ENCODE assay signal across 23 cellular contexts in genomic region chr5:36978196-36978595, GRCh38.
DNase-seq lines count a peak whose midpoint lies in the region; ATAC-seq, FAIRE-seq and TF ChIP-seq lines count a peak whose summit lies in the region.
"Had no signal": no experiment of that assay in that cellular context is flagged by ENCODE, and none has a peak within 500 bp of the region (broad histone marks: within the 10 kb centered on the region; RNA-seq: fewer than 3 reads in every experiment).

No MANE protein-coding gene starts in this region.

- no peak overlapping the region for H2AFZ ChIP-seq in mammary epithelial cell (ENCODE audit: low read depth, low read length)
- H2AFZ ChIP-seq in K562 (ENCODE audit: low read depth, low read length): no peak overlapping the region
- H2AFZ ChIP-seq in smooth muscle cell (ENCODE audit: low read depth): no peak overlapping the region

- no peaks in the 10 kb centered on the region for H3F3A ChIP-seq in smooth muscle cell (ENCODE audit: low read depth)

- H3K27ac ChIP-seq in mammary epithelial cell (ENCODE audit: insufficient read depth, low read depth, low read length): no peak overlapping the region
- H3K27ac ChIP-seq in breast epithelium: no peak overlapping the region
- H3K27ac ChIP-seq in HEK293 (ENCODE audit: extremely low read depth, low read depth, low read length): no peak overlapping the region
- no peak overlapping the region for H3K27ac ChIP-seq in K562 (ENCODE audit: extremely low read depth, low read depth, low read length)
- H3K27ac ChIP-seq in smooth muscle cell (ENCODE audit: low read depth): no peak overlapping the region

- BruUV-seq in mammary epithelial cell (replicated peaks; lab: Mats Ljungman, UMichigan) (no TSS peak), K562 (replicated peaks; lab: Mats Ljungman, UMichigan) (no TSS peak)

- FAIRE-seq in K562 (lab: Jason Lieb, UNC): no peak
- FAIRE-seq: A204.1, GM12878, GM19239, H1, HTR-8/SVneo had no signal

- no peak overlapping the region for H3K27ac Mint-ChIP-seq in activated T-helper 1 cell treated with anti-CD3 and anti-CD28 coated beads, Interleukin-12 subunit alpha, Interleukin-12 subunit beta, Interleukin-2, Interleukin-4 antibody, amounts not matched to agents 30 ng/mL and 10 ng/mL and 1 ng/mL, durations not matched to agents 14 hours and 24 hours and 36 hours

- TF ChIP-seq POLR2A in breast epithelium (IDR thresholded peaks at IDR 0.05) (no peak), K562 (conservative IDR thresholded peaks at IDR 0.05) (no peak)

- dilution Hi-C loops in mammary epithelial cell (cut with HindIII; ENCODE audit: low sequenced_read_pairs): no loop called here

- H3K4me2 ChIP-seq in mammary epithelial cell (ENCODE audit: insufficient read depth, low read depth, low read length) (no peak overlapping the region), K562 (ENCODE audit: insufficient read depth, low read length) (no peak overlapping the region), smooth muscle cell (no peak overlapping the region)

- H3K36me3 ChIP-seq in mammary epithelial cell (ENCODE audit: insufficient read depth, low read length) (peaks cover 14% of the 10 kb centered on the region), breast epithelium (peaks cover 12% of the 10 kb centered on the region), HEK293 (ENCODE audit: control insufficient read depth in 2 of 2, insufficient read depth in 1 of 2, low read length in 2 of 2) (peaks cover 19 to 42% of the 10 kb centered on the region in 2 experiments), K562 (ENCODE audit: control insufficient read depth, insufficient read depth, low read length) (peaks cover 37% of the 10 kb centered on the region), smooth muscle cell (ENCODE audit: low read depth) (peaks cover 36% of the 10 kb centered on the region)

- CTCF ChIA-PET in mammary epithelial cell (lab: Charles Lee; ENCODE audit: low non-redundant PET): no interaction called here
- CTCF ChIA-PET in HEK293 (lab: Yijun Ruan, JAX): no interaction called here
- CTCF ChIA-PET in K562 (lab: Yijun Ruan, JAX; ENCODE audit: low intra/inter-chr PET ratio): no interaction called here

- H3K36me3 Mint-ChIP-seq in activated T-helper 1 cell treated with anti-CD3 and anti-CD28 coated beads, Interleukin-12 subunit alpha, Interleukin-12 subunit beta, Interleukin-2, Interleukin-4 antibody, amounts not matched to agents 30 ng/mL and 10 ng/mL and 1 ng/mL, durations not matched to agents 14 hours and 24 hours and 36 hours (ENCODE audit: low read depth): peaks cover 35% of the 10 kb centered on the region

- POLR2A ChIA-PET in HEK293 (lab: Yijun Ruan, JAX): no interaction called here
- POLR2A ChIA-PET in K562 (lab: Yijun Ruan, JAX): no interaction called here

- in situ Hi-C loops in mammary epithelial cell (cut with MboI; ENCODE audit: low sequenced_read_pairs in 2 of 2) (no loop called here), K562 (cut with MboI) (no loop called here)

- no peak for TF ChIP-seq RAD21 in K562 (CRISPR knock-in tag; conservative IDR thresholded peaks at IDR 0.05 in 1 of 2, IDR thresholded peaks at IDR 0.05 in 1 of 2)

- no peaks in the 10 kb centered on the region for H3K9me1 ChIP-seq in K562 (ENCODE audit: control insufficient read depth, insufficient read depth, low read length)

- H3K4me1 Mint-ChIP-seq in activated T-helper 1 cell treated with anti-CD3 and anti-CD28 coated beads, Interleukin-12 subunit alpha, Interleukin-12 subunit beta, Interleukin-2, Interleukin-4 antibody, amounts not matched to agents 30 ng/mL and 10 ng/mL and 1 ng/mL, durations not matched to agents 14 hours and 24 hours and 36 hours (ENCODE audit: low read depth): peaks cover 7% of the 10 kb centered on the region

- H3K9me3 ChIP-seq in mammary epithelial cell (replicated peaks; ENCODE audit: insufficient read depth, low read length) (no peaks in the 10 kb centered on the region), breast epithelium (peaks cover 0 to 8% of the 10 kb centered on the region in 2 donors), HEK293 (ENCODE audit: control insufficient read depth, insufficient read depth, low read depth, low read length) (no peaks in the 10 kb centered on the region), K562 (replicated peaks; ENCODE audit: control insufficient read depth, insufficient read depth, low read depth, low read length) (no peaks in the 10 kb centered on the region; the same call in 1 of the 2 replicates), smooth muscle cell (replicated peaks; ENCODE audit: low read depth) (no peaks in the 10 kb centered on the region)
- H3K9me3 ChIP-seq: BE2C, HAP-1 had no signal

- H3K79me2 ChIP-seq in mammary epithelial cell (ENCODE audit: insufficient read depth, low read length) (peaks cover 50% of the 10 kb centered on the region), K562 (ENCODE audit: control insufficient read depth, insufficient read depth, low read length) (peaks cover 61% of the 10 kb centered on the region), smooth muscle cell (ENCODE audit: low read depth) (peaks cover 64% of the 10 kb centered on the region)

- H3K4me3 ChIP-seq in mammary epithelial cell (replicated peaks in 1 of 3; ENCODE audit: insufficient read depth in 1 of 3, low read depth in 2 of 3, low read length in 3 of 3): no peak overlapping the region
- no peak overlapping the region for H3K4me3 ChIP-seq in breast epithelium
- no peak overlapping the region for H3K4me3 ChIP-seq in HEK293 (ENCODE audit: low read depth, low read length)
- no peak overlapping the region for H3K4me3 ChIP-seq in K562
- no peak overlapping the region for H3K4me3 ChIP-seq in smooth muscle cell
- H3K4me3 ChIP-seq: GM12878, HAP-1 had no signal

- TF ChIP-seq CTCF in mammary epithelial cell (conservative IDR thresholded peaks at IDR 0.05 in 1 of 2, IDR thresholded peaks at IDR 0.05 in 1 of 2; ENCODE audit: extremely low read depth in 1 of 2, insufficient read depth in 1 of 2, low read depth in 1 of 2, low read length in 2 of 2) (no peak), breast epithelium (IDR thresholded peaks at IDR 0.05) (no peak), HEK293 (tag by site-specific recombination; IDR thresholded peaks at IDR 0.05) (no peak), K562 (IDR thresholded peaks at IDR 0.05 in 2 of 3, conservative IDR thresholded peaks at IDR 0.05 in 1 of 3; ENCODE audit: insufficient read depth in 2 of 3, low read depth in 1 of 3, low read length in 3 of 3) (no peak), smooth muscle cell (IDR thresholded peaks at IDR 0.05; ENCODE audit: borderline replicate concordance, insufficient read depth, poor library complexity, severe bottlenecking) (no peak)

- DNase-seq in mammary epithelial cell: peak; percentile 1
- no peak for DNase-seq in breast epithelium (ENCODE audit: low spot score in 2 of 2)
- DNase-seq in K562 (ENCODE audit: extremely low read depth in 1 of 4, low spot score in 3 of 4): no peak
- DNase-seq in activated T-helper 1 cell treated with anti-CD3 and anti-CD28 coated beads, Interleukin-12 subunit alpha, Interleukin-12 subunit beta, Interleukin-2, Interleukin-4 antibody, amounts not matched to agents 30 ng/mL and 10 ng/mL and 1 ng/mL, durations not matched to agents 14 hours and 24 hours and 36 hours (ENCODE audit: low spot score): no peak
- DNase-seq in smooth muscle cell (lab: John Stamatoyannopoulos, UW; ENCODE audit: unreplicated experiment): no peak
- DNase-seq: ACHN; BE2C; C1 segment of cervical spinal cord; CD4-positive, CD25-positive, alpha-beta regulatory T cell; CD8-positive, alpha-beta memory T cell; COR-L47; DMS 273 treated with DMSO at 0.1 percent for 48 hours; DMS53; DND-41; EL; IMR-90 had no signal

- H3K27me3 ChIP-seq in mammary epithelial cell (ENCODE audit: insufficient read depth, low read length) (no peaks in the 10 kb centered on the region), breast epithelium (no peaks in the 10 kb centered on the region), K562 (ENCODE audit: control insufficient read depth in 2 of 2, insufficient read depth in 2 of 2, low read length in 2 of 2) (no peaks in the 10 kb centered on the region), smooth muscle cell (ENCODE audit: low read depth) (no peaks in the 10 kb centered on the region)
- H3K27me3 ChIP-seq: BE2C had no signal

- no peak overlapping the region for H3K4me3 Mint-ChIP-seq in activated T-helper 1 cell treated with anti-CD3 and anti-CD28 coated beads, Interleukin-12 subunit alpha, Interleukin-12 subunit beta, Interleukin-2, Interleukin-4 antibody, amounts not matched to agents 30 ng/mL and 10 ng/mL and 1 ng/mL, durations not matched to agents 14 hours and 24 hours and 36 hours

- H3K27me3 Mint-ChIP-seq in activated T-helper 1 cell treated with anti-CD3 and anti-CD28 coated beads, Interleukin-12 subunit alpha, Interleukin-12 subunit beta, Interleukin-2, Interleukin-4 antibody, amounts not matched to agents 30 ng/mL and 10 ng/mL and 1 ng/mL, durations not matched to agents 14 hours and 24 hours and 36 hours (ENCODE audit: insufficient read depth): no peaks in the 10 kb centered on the region
- H3K27me3 Mint-ChIP-seq: CD4-positive, CD25-positive, alpha-beta regulatory T cell; CD8-positive, alpha-beta memory T cell had no signal

- no peak for ATAC-seq in K562
- ATAC-seq: GM12878 had no signal

- no peak for TF ChIP-seq EP300 in K562 (IDR thresholded peaks at IDR 0.05; ENCODE audit: low read length)

- H3K4me1 ChIP-seq in mammary epithelial cell (ENCODE audit: insufficient read depth, low read length) (peaks cover 6% of the 10 kb centered on the region), breast epithelium (no peaks in the 10 kb centered on the region), HEK293 (ENCODE audit: control insufficient read depth, insufficient read depth, low read length) (peaks cover 15% of the 10 kb centered on the region), K562 (replicated peaks in 1 of 2; ENCODE audit: control insufficient read depth in 2 of 2, insufficient read depth in 2 of 2, low read length in 2 of 2) (no peaks in the 10 kb centered on the region), smooth muscle cell (ENCODE audit: low read depth) (no peaks in the 10 kb centered on the region)
- H3K4me1 ChIP-seq: BE2C had no signal

- no peaks in the 10 kb centered on the region for H4K20me1 ChIP-seq in mammary epithelial cell (ENCODE audit: insufficient read depth, low read length)
- H4K20me1 ChIP-seq in K562 (replicated peaks; ENCODE audit: control insufficient read depth, insufficient read depth, low read length): no peaks in the 10 kb centered on the region
- peaks cover 39% of the 10 kb centered on the region for H4K20me1 ChIP-seq in smooth muscle cell (ENCODE audit: low read depth)

- H3K9ac ChIP-seq in mammary epithelial cell (ENCODE audit: insufficient read depth, low read length) (no peak overlapping the region), K562 (ENCODE audit: insufficient read depth in 1 of 2, low read depth in 2 of 2, low read length in 2 of 2) (no peak overlapping the region), smooth muscle cell (ENCODE audit: low read depth) (no peak overlapping the region)

- intact Hi-C loops in mammary epithelial cell (cut with micrococcal nuclease): no loop called here
- intact Hi-C loops in breast epithelium (cut with DNase I; ENCODE audit: low total_unique reads): no loop called here
- intact Hi-C loops in K562 (cut with micrococcal nuclease): no loop called here
- intact Hi-C loops in activated T-helper 1 cell treated with anti-CD3 and anti-CD28 coated beads, Interleukin-12 subunit alpha, Interleukin-12 subunit beta, Interleukin-2, Interleukin-4 antibody, amounts not matched to agents 30 ng/mL and 10 ng/mL and 1 ng/mL, durations not matched to agents 14 hours and 24 hours and 36 hours (cut with micrococcal nuclease): no loop called here

- H3K9me3 Mint-ChIP-seq in activated T-helper 1 cell treated with anti-CD3 and anti-CD28 coated beads, Interleukin-12 subunit alpha, Interleukin-12 subunit beta, Interleukin-2, Interleukin-4 antibody, amounts not matched to agents 30 ng/mL and 10 ng/mL and 1 ng/mL, durations not matched to agents 14 hours and 24 hours and 36 hours: peaks cover 16% of the 10 kb centered on the region
